21 cellular contexts compared by ENCODE assay signal in the genomic region with DNA sequence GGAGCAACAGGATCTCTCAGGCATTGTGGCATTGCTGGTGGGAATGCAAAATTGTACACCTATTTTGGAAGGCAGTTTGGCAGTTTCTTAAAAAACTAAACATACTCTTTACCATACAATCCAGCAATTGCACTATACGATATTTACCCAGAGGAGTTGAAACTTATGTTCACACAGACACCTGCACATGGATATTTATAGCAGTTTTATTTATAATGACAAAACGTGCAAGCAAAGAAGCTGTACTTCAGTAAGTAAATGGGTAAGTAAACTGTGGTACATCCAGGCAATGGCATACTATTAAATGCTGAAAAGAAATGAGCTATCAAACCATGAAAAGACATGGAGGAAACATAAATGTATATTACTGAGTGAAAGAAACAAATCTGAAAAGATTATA.
DNase-seq lines count a peak whose midpoint lies in the region; ATAC-seq lines count a peak whose summit lies in the region.
"Had no signal": no experiment of that assay in that cellular context is flagged by ENCODE, and none has a peak within 500 bp of the region (broad histone marks: within the 10 kb centered on the region; RNA-seq: fewer than 3 reads in every experiment).

No MANE protein-coding gene starts in this region.

- no peaks in the 10 kb centered on the region for H3K36me3 Mint-ChIP-seq in T-helper 17 cell (ENCODE audit: low read depth)
- H3K36me3 Mint-ChIP-seq: CD4-positive, alpha-beta memory T cell had no signal

- H3K27me3 ChIP-seq in BLaER1 = no peaks in the 10 kb centered on the region
- H3K27me3 ChIP-seq: BE2C had no signal

- H3K4me1 Mint-ChIP-seq in T-helper 17 cell = peaks cover 15% of the 10 kb centered on the region

- H3K36me3 ChIP-seq in BLaER1 = no peaks in the 10 kb centered on the region
- H3K36me3 ChIP-seq: BE2C had no signal

- no peak overlapping the region for H3K4me3 Mint-ChIP-seq in T-helper 17 cell
- H3K4me3 Mint-ChIP-seq: CD4-positive, alpha-beta memory T cell had no signal

- H3K4me3 ChIP-seq in BLaER1 = no peak overlapping the region
- H3K4me3 ChIP-seq: GM12878, GM23248 had no signal

- H3K4me1 ChIP-seq in BLaER1 = peaks cover 39% of the 10 kb centered on the region
- H3K4me1 ChIP-seq: BE2C had no signal

- no peak overlapping the region for H3K9ac ChIP-seq in BLaER1
- H3K9ac ChIP-seq: GM23248 had no signal

- H3K4me2 ChIP-seq in BLaER1 = peak overlapping the region; percentile 15; the same call in 1 of the 2 replicates

- DNase-seq in NAMALWA (ENCODE audit: low spot score) (peak; percentile 28), T-helper 17 cell (no peak), DMS153 treated with DMSO at 0.1 percent for 48 hours (lab: John Stamatoyannopoulos, UW; ENCODE audit: unreplicated experiment) (no peak), NCI-H748 (lab: John Stamatoyannopoulos, UW; ENCODE audit: unreplicated experiment) (no peak)
- DNase-seq: BE2C; C1 segment of cervical spinal cord; Calu3; CD4-positive, alpha-beta memory T cell; COR-L47; DND-41; EL; GDM1; GM23248; H7; HCEC 1CT had no signal

- ATAC-seq in GM21723 (IDR thresholded peaks at IDR 0.05; ENCODE audit: unreplicated experiment) (peak; percentile 49), T-helper 17 cell (no peak), GM18511 (IDR thresholded peaks at IDR 0.05; ENCODE audit: unreplicated experiment) (no peak), GM21423 (IDR thresholded peaks at IDR 0.05; ENCODE audit: unreplicated experiment) (no peak)
- ATAC-seq: GM12878 had no signal

- H3K9me3 ChIP-seq in BLaER1 = no peaks in the 10 kb centered on the region
- H3K9me3 ChIP-seq in T-helper 17 cell (ENCODE audit: control insufficient read depth, low read length, poor library complexity, severe bottlenecking) = no peaks in the 10 kb centered on the region
- H3K9me3 ChIP-seq: BE2C had no signal

- H4K20me1 ChIP-seq in BLaER1 = no peaks in the 10 kb centered on the region

- H3K27ac Mint-ChIP-seq in T-helper 17 cell = peak overlapping the region; percentile 24

- no peak overlapping the region for H3K27ac ChIP-seq in BLaER1
- H3K27ac ChIP-seq: 22Rv1, GM23248 had no signal

- no peaks in the 10 kb centered on the region for H3K27me3 Mint-ChIP-seq in T-helper 17 cell
- H3K27me3 Mint-ChIP-seq: CD4-positive, alpha-beta memory T cell had no signal
